1 cellular context compared by ENCODE assay signal in the genomic region with DNA sequence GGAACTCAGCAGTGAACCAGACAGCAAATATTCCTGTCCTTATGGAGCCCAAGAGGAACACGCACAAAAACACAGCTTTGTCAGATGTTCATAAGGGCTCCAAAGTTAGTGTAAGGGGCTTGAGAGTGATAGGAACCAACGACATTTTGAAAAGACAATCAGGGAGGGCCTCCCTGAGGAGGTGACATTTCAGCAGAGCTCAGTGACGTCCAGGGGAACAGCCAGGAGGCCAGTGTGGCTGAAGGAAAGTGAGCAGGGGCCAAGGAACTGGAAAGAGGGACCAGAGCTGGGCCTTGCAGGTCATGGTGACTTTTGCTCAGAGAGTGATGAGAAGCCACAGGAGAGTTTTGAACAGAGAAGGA.
TF ChIP-seq lines count a peak whose summit lies in the region.

No MANE protein-coding gene starts in this region.

TF ChIP-seq in GM12878, 131 proteins besides CTCF, POLR2A, EP300 and RAD21:
- peak; percentile 44; the same call in 1 of the 2 replicates for TF ChIP-seq SMARCA5 (IDR thresholded peaks at IDR 0.05)
- no peak for TF ChIP-seq NR2C1 (IDR thresholded peaks at IDR 0.05)
- no peak for TF ChIP-seq IRF3 (IDR thresholded peaks at IDR 0.05)
- no peak for TF ChIP-seq MXI1 (IDR thresholded peaks at IDR 0.05; ENCODE audit: low read depth, low read length)
- no peak for TF ChIP-seq ZNF207 (IDR thresholded peaks at IDR 0.05; ENCODE audit: borderline replicate concordance)
- TF ChIP-seq KDM1A (IDR thresholded peaks at IDR 0.05; ENCODE audit: borderline replicate concordance) = no peak
